ENCODE assay signal across 1 cellular context in genomic region chr11:69859275-69859934, GRCh38.
TF ChIP-seq lines count a peak whose summit lies in the region.

No MANE protein-coding gene starts in this region.

TF ChIP-seq in A549, 52 proteins besides CTCF, POLR2A, EP300 and RAD21 (continued from another document):
- TF ChIP-seq MYC (IDR thresholded peaks at IDR 0.05; ENCODE audit: borderline replicate concordance, low read length) (no peak), RCOR1 (IDR thresholded peaks at IDR 0.05; ENCODE audit: low read depth, low read length) (no peak)
